Comparison of ENCODE assay signal across 13 cellular contexts in genomic region chr6:169720207-169720855, GRCh38. TPM values are rescaled to one million over a fixed set of nuclear protein-coding genes. Genes with fewer than 3 reads are reported as not detected.
A peak's percentile ranks its signal among the peaks of the same experiment; 100 is the strongest.
DNase-seq lines count a peak whose midpoint lies in the region; ATAC-seq and TF ChIP-seq lines count a peak whose summit lies in the region.
"Had no signal": no experiment of that assay in that cellular context is flagged by ENCODE, and none has a peak within 500 bp of the region (broad histone marks: within the 10 kb centered on the region; RNA-seq: fewer than 3 reads in every experiment).

No MANE protein-coding gene starts in this region.

- H3K27ac Mint-ChIP-seq in CD8-positive, alpha-beta memory T cell, result peak overlapping the region; percentile 11 to 79 (median 58)
- no peak overlapping the region for H3K27ac Mint-ChIP-seq in GM23338

- peaks cover 33% of the 10 kb centered on the region for H4K20me1 ChIP-seq in GM23338 (replicated peaks; ENCODE audit: insufficient read depth)

- H3K4me3 Mint-ChIP-seq in CD8-positive, alpha-beta memory T cell, result peak overlapping the region in 2 of 7 donors; percentile 4 to 64
- H3K4me3 Mint-ChIP-seq in GM23338, result no peak overlapping the region

- POLR2A ChIA-PET in CD8-positive, alpha-beta memory T cell (lab: Charles Lee), result interaction anchor here (1.5 kb wide), 1 partner anchor 18 kb away, joined by 7 read pairs; the partner anchor contains the start of genes C6orf120 and WDR27

- H3K36me3 Mint-ChIP-seq in CD8-positive, alpha-beta memory T cell, result peaks cover 0 to 43% (median 0%) of the 10 kb centered on the region in 3 donors
- peaks cover 24% of the 10 kb centered on the region for H3K36me3 Mint-ChIP-seq in GM23338 (ENCODE audit: low read depth)

- no peak overlapping the region for H3K4me3 ChIP-seq in CD8-positive, alpha-beta memory T cell (ENCODE audit: low read length)
- H3K4me3 ChIP-seq in GM23338 (no peak overlapping the region), RWPE2 (ENCODE audit: severe bottlenecking) (no peak overlapping the region), fibroblast of the aortic adventitia (ENCODE audit: low read depth, low read length) (no peak overlapping the region), left lung (no peak overlapping the region)
- H3K4me3 ChIP-seq: thoracic aorta had no signal

- H3K27me3 ChIP-seq in CD8-positive, alpha-beta memory T cell (ENCODE audit: insufficient read depth, low read length, poor library complexity, severe bottlenecking), result no peaks in the 10 kb centered on the region
- peaks cover 11% of the 10 kb centered on the region for H3K27me3 ChIP-seq in GM23338 (ENCODE audit: insufficient read depth)
- no peaks in the 10 kb centered on the region for H3K27me3 ChIP-seq in RWPE2 (ENCODE audit: insufficient read depth, poor library complexity, severe bottlenecking)
- H3K27me3 ChIP-seq in left lung, result peaks cover 0 to 6% of the 10 kb centered on the region in 2 donors

- peaks cover 64% of the 10 kb centered on the region for H3K79me2 ChIP-seq in GM23338 (replicated peaks; ENCODE audit: insufficient read depth)

- peaks cover 6% of the 10 kb centered on the region for H3K36me3 ChIP-seq in CD8-positive, alpha-beta memory T cell (ENCODE audit: insufficient read depth, low read length)
- H3K36me3 ChIP-seq in GM23338 (ENCODE audit: insufficient read depth), result peaks cover 16% of the 10 kb centered on the region; the same call in 1 of the 2 replicates
- H3K36me3 ChIP-seq in RWPE2 (ENCODE audit: low read depth), result peaks cover 47% of the 10 kb centered on the region
- H3K36me3 ChIP-seq in left lung, result peaks cover 0 to 11% of the 10 kb centered on the region in 2 donors

- H3K27ac ChIP-seq in CD8-positive, alpha-beta memory T cell (ENCODE audit: low read depth, low read length), result no peak overlapping the region
- no peak overlapping the region for H3K27ac ChIP-seq in GM23338 (ENCODE audit: low read depth)
- no peak overlapping the region for H3K27ac ChIP-seq in RWPE2 (ENCODE audit: poor library complexity, severe bottlenecking)
- H3K27ac ChIP-seq in left lung, result no peak overlapping the region
- H3K27ac ChIP-seq: thoracic aorta had no signal

- no peak overlapping the region for H3K4me2 ChIP-seq in GM23338

- H3K4me1 ChIP-seq in CD8-positive, alpha-beta memory T cell (ENCODE audit: insufficient read depth, low read length), result peaks cover 39% of the 10 kb centered on the region
- H3K4me1 ChIP-seq in GM23338 (ENCODE audit: insufficient read depth) (peaks cover 17% of the 10 kb centered on the region), RWPE2 (ENCODE audit: insufficient read depth, poor library complexity, severe bottlenecking) (peaks cover 13% of the 10 kb centered on the region), left lung (peaks cover 4 to 30% of the 10 kb centered on the region in 2 donors)

- ATAC-seq in GM23338, result no peak
- ATAC-seq in RWPE2 (ENCODE audit: low read depth), result no peak
- no peak for ATAC-seq in left lung
- ATAC-seq: left colon had no signal

- 0 out of 4 replicates have a peak, but pooled peaks of 1 of the 2 experiments have one; percentile 19 for TF ChIP-seq CTCF in GM23338 (conservative IDR thresholded peaks at IDR 0.05; ENCODE audit: low read depth in 2 of 2)
- peak; percentile 11 for TF ChIP-seq CTCF in RWPE2 (IDR thresholded peaks at IDR 0.05; ENCODE audit: poor library complexity, severe bottlenecking)
- peak; percentile 14 for TF ChIP-seq CTCF in fibroblast of the aortic adventitia (IDR thresholded peaks at IDR 0.05; ENCODE audit: insufficient read depth, low read length)
- TF ChIP-seq CTCF in left lung (IDR thresholded peaks at IDR 0.05), result no peak

- no peak overlapping the region for H2AFZ ChIP-seq in GM23338

- CTCF ChIA-PET in CD8-positive, alpha-beta memory T cell (lab: Charles Lee), result interaction anchor here (1.1 to 2.4 kb wide), 2 partner anchors 18 to 31 kb away, joined by 4 to 7 read pairs; partner anchors contain the start of genes C6orf120, DYNLT2, ERMARD and WDR27

- H3K4me1 Mint-ChIP-seq in CD8-positive, alpha-beta memory T cell, result peaks cover 39 to 64% (median 57%) of the 10 kb centered on the region in 3 donors
- peaks cover 21% of the 10 kb centered on the region; the same call in 2 of the 3 replicates for H3K4me1 Mint-ChIP-seq in GM23338

- H3K9me3 ChIP-seq in CD8-positive, alpha-beta memory T cell (ENCODE audit: low read length), result no peaks in the 10 kb centered on the region
- no peaks in the 10 kb centered on the region for H3K9me3 ChIP-seq in RWPE2 (ENCODE audit: severe bottlenecking)
- no peaks in the 10 kb centered on the region for H3K9me3 ChIP-seq in left lung
- H3K9me3 ChIP-seq: thoracic aorta had no signal

- intact Hi-C loops in left lung (cut with DNase I), result no loop called here

- H3K9me3 Mint-ChIP-seq in CD8-positive, alpha-beta memory T cell, result no peaks in the 10 kb centered on the region
- H3K9me3 Mint-ChIP-seq in GM23338, result no peaks in the 10 kb centered on the region
- H3K9me3 Mint-ChIP-seq: naive B cell had no signal

- DNase-seq in CD8-positive, alpha-beta memory T cell, result no peak
- DNase-seq in GM23338 (ENCODE audit: low spot score), result peak; percentile 6
- DNase-seq in RWPE2 (ENCODE audit: low spot score), result no peak
- no peak for DNase-seq in fibroblast of the aortic adventitia (ENCODE audit: low read depth)
- no peak for DNase-seq in cortex of kidney (lab: John Stamatoyannopoulos, UW)
- DNase-seq in effector CD8-positive, alpha-beta T cell (lab: John Stamatoyannopoulos, UW), result no peak
- no peak for DNase-seq in left lung
- DNase-seq: DMS 273 treated with DMSO at 0.1 percent for 48 hours, left colon, naive B cell, NCI-H1930, SW 1271 had no signal

- no peaks in the 10 kb centered on the region; the same call in 1 of the 2 replicates for H3F3A ChIP-seq in GM23338 (replicated peaks; ENCODE audit: low read depth)

- no peaks in the 10 kb centered on the region for H3K27me3 Mint-ChIP-seq in CD8-positive, alpha-beta memory T cell
- H3K27me3 Mint-ChIP-seq in GM23338 (ENCODE audit: insufficient read depth, low read depth, poor library complexity), result peaks cover 11% of the 10 kb centered on the region
- H3K27me3 Mint-ChIP-seq: naive B cell had no signal

- no peaks in the 10 kb centered on the region for H3K9me2 ChIP-seq in GM23338 (ENCODE audit: insufficient read depth)

TF ChIP-seq in GM23338, 12 proteins besides CTCF, POLR2A, EP300 and RAD21:
- TF ChIP-seq EZH2 (IDR thresholded peaks at IDR 0.05; ENCODE audit: low read depth, unreplicated experiment), result no peak
- TF ChIP-seq, protein P1, sequence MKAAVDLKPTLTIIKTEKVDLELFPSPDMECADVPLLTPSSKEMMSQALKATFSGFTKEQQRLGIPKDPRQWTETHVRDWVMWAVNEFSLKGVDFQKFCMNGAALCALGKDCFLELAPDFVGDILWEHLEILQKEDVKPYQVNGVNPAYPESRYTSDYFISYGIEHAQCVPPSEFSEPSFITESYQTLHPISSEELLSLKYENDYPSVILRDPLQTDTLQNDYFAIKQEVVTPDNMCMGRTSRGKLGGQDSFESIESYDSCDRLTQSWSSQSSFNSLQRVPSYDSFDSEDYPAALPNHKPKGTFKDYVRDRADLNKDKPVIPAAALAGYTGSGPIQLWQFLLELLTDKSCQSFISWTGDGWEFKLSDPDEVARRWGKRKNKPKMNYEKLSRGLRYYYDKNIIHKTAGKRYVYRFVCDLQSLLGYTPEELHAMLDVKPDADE (IDR thresholded peaks at IDR 0.05), result no peak
- TF ChIP-seq POLR2AphosphoS5 (IDR thresholded peaks at IDR 0.05; ENCODE audit: low read depth), result no peak
- no peak for TF ChIP-seq ZNF114 (CRISPR knock-in tag; IDR thresholded peaks at IDR 0.05)

RNA-seq across cellular contexts. Expression of gene PHF10, which starts 4.0 kb away (rescaled TPM):
- 10 to 100 TPM; 69.6 to 71.5 TPM for total RNA-seq in CD8-positive, alpha-beta memory T cell
- polyA plus RNA-seq in CD8-positive, alpha-beta memory T cell, result 17.6 TPM
- 44.7 and 48.1 TPM in 2 replicates for total RNA-seq in GM23338 (2014; rRNA removed; shearing (Covaris generic))
- polyA plus RNA-seq in GM23338 (2016; fragmentation: Nextera tagmentation; extraction: Ambion mirVana), result 15.7 and 16.5 TPM in 2 replicates
- total RNA-seq in fibroblast of the aortic adventitia (ENCODE audit: low replicate concordance) (10.5 and 18.9 TPM in 2 replicates), left lung (10 to 100 TPM; 33.5 to 37.0 TPM)

RNA-seq across cellular contexts. Expression of gene C6orf120, which starts 18.4 kb away (rescaled TPM):
- total RNA-seq in CD8-positive, alpha-beta memory T cell, result 10 to 100 TPM; 23.6 to 25.5 TPM
- polyA plus RNA-seq in CD8-positive, alpha-beta memory T cell, result 8.9 TPM
- total RNA-seq in GM23338 (2014; rRNA removed; shearing (Covaris generic)), result 49.3 and 57.3 TPM in 2 replicates
- 18.3 and 18.8 TPM in 2 replicates for polyA plus RNA-seq in GM23338 (2016; fragmentation: Nextera tagmentation; extraction: Ambion mirVana)
- 47.2 and 57.1 TPM in 2 replicates for total RNA-seq in fibroblast of the aortic adventitia (ENCODE audit: low replicate concordance)
- total RNA-seq in left lung, result 10 to 100 TPM; 24.7 to 25.3 TPM

RNA-seq across cellular contexts. Expression of gene WDR27, which starts 18.5 kb away (rescaled TPM):
- 10 to 100 TPM; 24.5 to 29.4 TPM for total RNA-seq in CD8-positive, alpha-beta memory T cell
- polyA plus RNA-seq in CD8-positive, alpha-beta memory T cell, result 7.4 TPM
- total RNA-seq in GM23338 (2014; rRNA removed; shearing (Covaris generic)), result 65.9 and 80.4 TPM in 2 replicates
- 42.8 and 55.3 TPM in 2 replicates for polyA plus RNA-seq in GM23338 (2016; fragmentation: Nextera tagmentation; extraction: Ambion mirVana)
- total RNA-seq in fibroblast of the aortic adventitia (ENCODE audit: low replicate concordance) (19.9 and 36.8 TPM in 2 replicates), left lung (10 to 100 TPM; 31.3 to 31.9 TPM)

RNA-seq across cellular contexts. Expression of gene DYNLT2, which starts 31.0 kb away (rescaled TPM):
- total RNA-seq in CD8-positive, alpha-beta memory T cell, result 1 to 10 TPM; 1.4 to 1.9 TPM
- 0.67 TPM for polyA plus RNA-seq in CD8-positive, alpha-beta memory T cell
- 2.8 and 3.3 TPM in 2 replicates for total RNA-seq in GM23338 (2014; rRNA removed; shearing (Covaris generic))
- polyA plus RNA-seq in GM23338 (2016; fragmentation: Nextera tagmentation; extraction: Ambion mirVana), result 1.6 and 4.4 TPM in 2 replicates
- total RNA-seq in fibroblast of the aortic adventitia (ENCODE audit: low replicate concordance) (1.7 and 2.0 TPM in 2 replicates), left lung (1 to 10 TPM; 1.4 to 1.7 TPM)

RNA-seq across cellular contexts. Expression of gene ERMARD, which starts 31.1 kb away (rescaled TPM):
- 10 to 100 TPM; 26.2 to 27.9 TPM for total RNA-seq in CD8-positive, alpha-beta memory T cell
- polyA plus RNA-seq in CD8-positive, alpha-beta memory T cell, result 12.1 TPM
- 7.6 and 11.7 TPM in 2 replicates for total RNA-seq in GM23338 (2014; rRNA removed; shearing (Covaris generic))
- 8.5 and 8.6 TPM in 2 replicates for polyA plus RNA-seq in GM23338 (2016; fragmentation: Nextera tagmentation; extraction: Ambion mirVana)
- 15.0 and 18.3 TPM in 2 replicates for total RNA-seq in fibroblast of the aortic adventitia (ENCODE audit: low replicate concordance)
- total RNA-seq in left lung, result 10 to 100 TPM; 16.8 to 24.0 TPM

Comparison
In these comparisons a context has a peak if more than half of its experiments do, and no peak if none do; other contexts are left out.
1. CTCF ChIP-seq: peak in RWPE2 (single experiment) and fibroblast of the aortic adventitia (single experiment); none in left lung (0 of 2).